ENCODE assay signal across 13 cellular contexts in genomic region chr17:6775871-6776405, GRCh38. TPM values are rescaled to one million over a fixed set of nuclear protein-coding genes. Genes with fewer than 3 reads are reported as not detected.
DNase-seq lines count a peak whose midpoint lies in the region; ATAC-seq and TF ChIP-seq lines count a peak whose summit lies in the region.
"Had no signal": no experiment of that assay in that cellular context is flagged by ENCODE, and none has a peak within 500 bp of the region (broad histone marks: within the 10 kb centered on the region; RNA-seq: fewer than 3 reads in every experiment).

Gene FBXO39, plus strand, starts transcription at chr17:6776215. Its CDS starts 3,654 bp downstream, at chr17:6779869.

- peaks cover 97% of the 10 kb centered on the region for H3K27me3 Mint-ChIP-seq in nephron progenitor cell (ENCODE audit: low read depth, poor library complexity)

- H3K36me3 Mint-ChIP-seq in nephron progenitor cell (ENCODE audit: low read depth): no peaks in the 10 kb centered on the region

- 3% methylated on average over 15 of the region's 49 CpGs for WGBS in esophagus muscularis mucosa

- H3K27ac Mint-ChIP-seq in nephron progenitor cell: no peak within 1 kb of the TSS
- H3K27ac Mint-ChIP-seq: activated T-helper 1 cell treated with anti-CD3 and anti-CD28 coated beads, Interleukin-12 subunit alpha, Interleukin-12 subunit beta, Interleukin-2, Interleukin-4 antibody, amounts not matched to agents 30 ng/mL and 10 ng/mL and 1 ng/mL, durations not matched to agents 14 hours and 24 hours and 36 hours had no signal

- peaks cover 0 to 50% (median 3%) of the 10 kb centered on the region in 4 donors for H3K27me3 ChIP-seq in esophagus muscularis mucosa

- intact Hi-C loops in esophagus muscularis mucosa (cut with DNase I): no loop called here

- DNase-seq in EL (peak; percentile 47), esophagus muscularis mucosa (ENCODE audit: extremely low spot score) (peak; percentile 74), nephron progenitor cell (peak; percentile 60), NCI-H524 (lab: John Stamatoyannopoulos, UW) (no peak), T-helper 2 cell (no peak)
- DNase-seq: NCI-H2171; stimulated activated CD4-positive, alpha-beta T cell treated with anti-CD3 and anti-CD28 coated beads, Interleukin-1b, Interleukin-23, amount 100 ng/mL, for 48 hours had no signal

- no peaks in the 10 kb centered on the region for H3K4me1 Mint-ChIP-seq in nephron progenitor cell

- TF ChIP-seq CTCF in esophagus muscularis mucosa (IDR thresholded peaks at IDR 0.05) (no peak), nephron progenitor cell (IDR thresholded peaks at IDR 0.05) (no peak)

- TF ChIP-seq EP300 in esophagus muscularis mucosa (IDR thresholded peaks at IDR 0.05): no peak

- peaks cover 21 to 33% (median 28%) of the 10 kb centered on the region in 4 donors for H3K36me3 ChIP-seq in esophagus muscularis mucosa

- TF ChIP-seq POLR2A in GM19193 (IDR thresholded peaks at IDR 0.05; ENCODE audit: extremely low read depth, insufficient read depth, insufficient read length) (peak; percentile 54), esophagus muscularis mucosa (IDR thresholded peaks at IDR 0.05; ENCODE audit: low read depth) (no peak)

- H3K4me3 ChIP-seq in esophagus muscularis mucosa: no peak within 1 kb of the TSS
- H3K4me3 ChIP-seq: PC-9 had no signal

- H3K4me3 Mint-ChIP-seq in nephron progenitor cell: peak within 1 kb of the TSS; percentile 72
- H3K4me3 Mint-ChIP-seq: activated T-helper 1 cell treated with anti-CD3 and anti-CD28 coated beads, Interleukin-12 subunit alpha, Interleukin-12 subunit beta, Interleukin-2, Interleukin-4 antibody, amounts not matched to agents 30 ng/mL and 10 ng/mL and 1 ng/mL, durations not matched to agents 14 hours and 24 hours and 36 hours; neural crest cell had no signal

- no peak within 1 kb of the TSS for H3K27ac ChIP-seq in esophagus muscularis mucosa (replicated peaks in 1 of 4)
- H3K27ac ChIP-seq: KMS-11, PC-9 had no signal

- ATAC-seq in HG03045 (IDR thresholded peaks at IDR 0.05; ENCODE audit: unreplicated experiment): no peak

- H3K9me3 Mint-ChIP-seq in nephron progenitor cell: peaks cover 24% of the 10 kb centered on the region

- H3K4me1 ChIP-seq in esophagus muscularis mucosa: peaks cover 0 to 9% (median 6%) of the 10 kb centered on the region in 4 donors

- peaks cover 0 to 46% (median 13%) of the 10 kb centered on the region in 4 donors for H3K9me3 ChIP-seq in esophagus muscularis mucosa

RNA-seq across cellular contexts. Expression of gene FBXO39, which starts in this region (rescaled TPM):
- total RNA-seq in esophagus muscularis mucosa: under 1 TPM in 2 of 4 donors, not detected in 2; 0.33 to 0.83 TPM
- total RNA-seq: activated T-helper 1 cell treated with anti-CD3 and anti-CD28 coated beads, Interleukin-12 subunit alpha, Interleukin-12 subunit beta, Interleukin-2, Interleukin-4 antibody, amounts not matched to agents 30 ng/mL and 10 ng/mL and 1 ng/mL, durations not matched to agents 14 hours and 24 hours and 36 hours; neural crest cell; PC-9 had no signal

Comparison
In these comparisons a context has a peak if more than half of its experiments do, and no peak if none do; other contexts are left out.
1. Peak in DNase-seq in esophagus muscularis mucosa; RNA of the gene not detected or under 1 TPM.
2. DNase-seq: peak in EL (single experiment) and nephron progenitor cell (single experiment); none in NCI-H524 (0 of 2) and T-helper 2 cell (0 of 5).